ENCODE assay signal across 13 cellular contexts in the genomic region with DNA sequence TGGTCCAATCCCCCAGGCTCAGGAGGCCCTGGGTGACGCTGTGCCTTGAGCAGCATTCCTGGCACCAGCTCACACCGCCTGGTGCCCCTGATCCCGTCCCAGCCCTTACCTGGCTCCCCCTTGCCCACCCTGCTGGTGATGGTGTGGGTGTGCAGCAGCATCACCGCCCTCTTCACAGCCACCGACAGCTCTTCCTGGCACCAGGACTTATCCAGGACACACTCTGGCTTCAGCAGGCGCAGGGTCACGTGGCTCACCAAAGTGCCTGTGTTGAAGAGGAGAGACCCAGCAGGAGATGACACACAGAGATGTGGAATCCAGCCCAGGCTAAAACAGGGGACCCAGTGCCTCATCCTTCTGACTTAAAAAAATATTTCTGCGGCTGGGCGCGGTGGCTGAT. TPM values are rescaled to one million over a fixed set of nuclear protein-coding genes. Genes with fewer than 3 reads are reported as not detected.
DNase-seq lines count a peak whose midpoint lies in the region; ATAC-seq and TF ChIP-seq lines count a peak whose summit lies in the region.
"Had no signal": no experiment of that assay in that cellular context is flagged by ENCODE, and none has a peak within 500 bp of the region (broad histone marks: within the 10 kb centered on the region; RNA-seq: fewer than 3 reads in every experiment).

No MANE protein-coding gene starts in this region.

- H3K27me3 Mint-ChIP-seq in chondrocyte (ENCODE audit: low read depth): no peaks in the 10 kb centered on the region
- H3K27me3 Mint-ChIP-seq: CD4-positive, alpha-beta memory T cell; IgD-negative memory B cell had no signal

- H4K20me1 ChIP-seq in HCT116 (ENCODE audit: insufficient read depth): no peaks in the 10 kb centered on the region

- no peak overlapping the region for H3K27ac ChIP-seq in HCT116 (ENCODE audit: low read depth, low read length)
- H3K27ac ChIP-seq: C4-2B had no signal

- H3K27me3 ChIP-seq in HCT116 (ENCODE audit: insufficient read depth, low read length): no peaks in the 10 kb centered on the region
- H3K27me3 ChIP-seq: BE2C had no signal

- peak overlapping the region; percentile 60 for H3K27ac Mint-ChIP-seq in stimulated activated effector memory CD8-positive, alpha-beta T cell treated with anti-CD3 and anti-CD28 coated beads, Interleukin-12 subunit alpha, Interleukin-12 subunit beta, amount 100 ng/mL, for 72 hours
- no peak overlapping the region for H3K27ac Mint-ChIP-seq in chondrocyte (ENCODE audit: unreplicated experiment)

- CTCF ChIA-PET in HCT116 (lab: Charles Lee): no interaction called here

- H3K4me2 ChIP-seq in HCT116 (ENCODE audit: low read length): no peak overlapping the region

- in situ Hi-C loops in G401 (cut with HindIII; ENCODE audit: low sequenced_read_pairs): no loop called here

- H3K79me2 ChIP-seq in HCT116 (ENCODE audit: insufficient read depth, low read length): peaks cover 10% of the 10 kb centered on the region

- intact Hi-C loops in HCT116 (cut with micrococcal nuclease): no loop called here

- no peak overlapping the region for H2AFZ ChIP-seq in HCT116 (ENCODE audit: low read depth, low read length, poor library complexity, severe bottlenecking)

- H3K36me3 ChIP-seq in HCT116 (ENCODE audit: control insufficient read depth in 1 of 2, insufficient read depth in 2 of 2, low read length in 2 of 2): peaks cover 78 to 97% of the 10 kb centered on the region in 2 experiments; a peak in 3 of 4 replicates

- RAD21 ChIA-PET in HCT116 (lab: Charles Lee; ENCODE audit: low non-redundant PET in 1 of 2, low total read pairs in 2 of 2, uncharacterized antibody in 2 of 2, unreplicated experiment in 2 of 2): no interaction called here

- H3K9me3 Mint-ChIP-seq in stimulated activated effector memory CD8-positive, alpha-beta T cell treated with anti-CD3 and anti-CD28 coated beads, Interleukin-12 subunit alpha, Interleukin-12 subunit beta, amount 100 ng/mL, for 72 hours: no peaks in the 10 kb centered on the region
- H3K9me3 Mint-ChIP-seq in chondrocyte (ENCODE audit: low read depth): no peaks in the 10 kb centered on the region
- H3K9me3 Mint-ChIP-seq: CD4-positive, alpha-beta memory T cell; IgD-negative memory B cell had no signal

- ATAC-seq in HCT116: peak; percentile 27; the same call in 1 of the 2 replicates
- no peak for ATAC-seq in stimulated activated effector memory CD8-positive, alpha-beta T cell treated with anti-CD3 and anti-CD28 coated beads, Interleukin-12 subunit alpha, Interleukin-12 subunit beta, amount 100 ng/mL, for 72 hours
- no peak for ATAC-seq in activated CD4-positive, CD25-positive, alpha-beta regulatory T cell treated with anti-CD3 and anti-CD28 coated beads, Interleukin-2, amount 50 U/mL, for 24 hours

- POLR2A ChIA-PET in HCT116 (lab: Charles Lee): interaction anchor here (1.1 kb wide), 1 partner anchor 43 kb away, joined by 3 read pairs; a partner anchor contains a TSS

- TF ChIP-seq RAD21 in HCT116 (IDR thresholded peaks at IDR 0.05; ENCODE audit: low read depth): no peak

- no peaks in the 10 kb centered on the region for H3K9me3 ChIP-seq in HCT116 (ENCODE audit: control insufficient read depth in 1 of 2, insufficient read depth in 1 of 2, low read depth in 1 of 2, low read length in 2 of 2)
- H3K9me3 ChIP-seq: BE2C had no signal

- no peak overlapping the region for H3K4me3 ChIP-seq in HCT116 (replicated peaks in 1 of 2; ENCODE audit: low read depth in 1 of 2, low read length in 2 of 2)

- no peaks in the 10 kb centered on the region for H3K4me1 ChIP-seq in HCT116 (ENCODE audit: control insufficient read depth in 1 of 2, insufficient read depth in 2 of 2, low read length in 2 of 2)
- H3K4me1 ChIP-seq: BE2C had no signal

- DNase-seq in G401 (ENCODE audit: low spot score) (peak; percentile 79), HCT116 (ENCODE audit: low read depth, low spot score) (no peak), cerebellum (ENCODE audit: low spot score) (peak; percentile 55), chondrocyte (ENCODE audit: low spot score) (no peak), kidney tubule cell (ENCODE audit: low spot score) (no peak)
- no peak for DNase-seq in stimulated activated effector memory CD8-positive, alpha-beta T cell treated with anti-CD3 and anti-CD28 coated beads, Interleukin-12 subunit alpha, Interleukin-12 subunit beta, amount 100 ng/mL, for 72 hours (ENCODE audit: low spot score in 2 of 2)
- DNase-seq: CD4-positive, alpha-beta memory T cell; DMS79; HCEC 1CT had no signal

- TF ChIP-seq CTCF in HCT116 (IDR thresholded peaks at IDR 0.05 in 2 of 3, conservative IDR thresholded peaks at IDR 0.05 in 1 of 3; ENCODE audit: borderline replicate concordance in 1 of 3, insufficient read depth in 1 of 3, low read depth in 2 of 3, low read length in 2 of 3) (no peak), chondrocyte (IDR thresholded peaks at IDR 0.05) (no peak)

- H3K36me3 Mint-ChIP-seq in stimulated activated effector memory CD8-positive, alpha-beta T cell treated with anti-CD3 and anti-CD28 coated beads, Interleukin-12 subunit alpha, Interleukin-12 subunit beta, amount 100 ng/mL, for 72 hours: peaks cover 99% of the 10 kb centered on the region
- peaks cover 60% of the 10 kb centered on the region for H3K36me3 Mint-ChIP-seq in chondrocyte (ENCODE audit: low read depth)
- H3K36me3 Mint-ChIP-seq: IgD-negative memory B cell had no signal

- H3K9me2 ChIP-seq in HCT116 (ENCODE audit: insufficient read depth): no peaks in the 10 kb centered on the region

- TF ChIP-seq POLR2A in HCT116 (IDR thresholded peaks at IDR 0.05; ENCODE audit: borderline replicate concordance, extremely low read depth, insufficient read depth, insufficient read length): no peak

- no TSS peak for BruUV-seq in HCT116 (replicated peaks; lab: Mats Ljungman, UMichigan)

- H3K9ac ChIP-seq in HCT116 (ENCODE audit: low read length): no peak overlapping the region

- H3K4me1 Mint-ChIP-seq in stimulated activated effector memory CD8-positive, alpha-beta T cell treated with anti-CD3 and anti-CD28 coated beads, Interleukin-12 subunit alpha, Interleukin-12 subunit beta, amount 100 ng/mL, for 72 hours: peaks cover 25% of the 10 kb centered on the region
- no peaks in the 10 kb centered on the region for H3K4me1 Mint-ChIP-seq in chondrocyte (ENCODE audit: low read depth)
- H3K4me1 Mint-ChIP-seq: CD4-positive, alpha-beta memory T cell had no signal

- no peak overlapping the region for H3K4me3 Mint-ChIP-seq in stimulated activated effector memory CD8-positive, alpha-beta T cell treated with anti-CD3 and anti-CD28 coated beads, Interleukin-12 subunit alpha, Interleukin-12 subunit beta, amount 100 ng/mL, for 72 hours
- H3K4me3 Mint-ChIP-seq in chondrocyte (ENCODE audit: unreplicated experiment): no peak overlapping the region
- H3K4me3 Mint-ChIP-seq: CD4-positive, alpha-beta memory T cell; IgD-negative memory B cell had no signal

TF ChIP-seq in HCT116, 20 proteins besides CTCF, POLR2A, EP300 and RAD21:
- no peak for TF ChIP-seq CEBPB (IDR thresholded peaks at IDR 0.05; ENCODE audit: low read depth)
- TF ChIP-seq SRF (IDR thresholded peaks at IDR 0.05; ENCODE audit: low read depth): no peak

RNA-seq across cellular contexts. Expression of a gene that starts 36.2 kb away (rescaled TPM):
- total RNA-seq in G401 (2014; rRNA removed; shearing (Covaris generic)): 65.2 and 79.0 TPM in 2 replicates
- total RNA-seq in HCT116 (2021; ENCODE audit: unreplicated experiment) (184 TPM), cerebellum (73.6 TPM), chondrocyte (92.3 to 137 TPM (median 97.5 TPM) in 3 replicates)
- 94.9 and 100 TPM in 2 replicates for polyA plus RNA-seq in HCT116 (2012)

RNA-seq across cellular contexts. Expression of a gene that starts 41.8 kb away (rescaled TPM):
- total RNA-seq in G401 (2014; rRNA removed; shearing (Covaris generic)): 50.1 and 52.7 TPM in 2 replicates
- total RNA-seq in HCT116 (2021; ENCODE audit: unreplicated experiment): 57.1 TPM
- polyA plus RNA-seq in HCT116 (2012): 39.1 and 45.1 TPM in 2 replicates
- 21.5 TPM for total RNA-seq in cerebellum
- 37.2 to 49.6 TPM (median 44.4 TPM) in 3 replicates for total RNA-seq in chondrocyte

RNA-seq across cellular contexts. Expression of a gene that starts 42.6 kb away (rescaled TPM):
- 6,017 and 6,466 TPM in 2 replicates for total RNA-seq in G401 (2014; rRNA removed; shearing (Covaris generic))
- 4,123 TPM for total RNA-seq in HCT116 (2021; ENCODE audit: unreplicated experiment)
- polyA plus RNA-seq in HCT116 (2012): 6,734 and 7,674 TPM in 2 replicates
- total RNA-seq in cerebellum: 1,131 TPM
- 1,691 to 2,186 TPM (median 1,706 TPM) in 3 replicates for total RNA-seq in chondrocyte

Comparison
In these comparisons a context has a peak if more than half of its experiments do, and no peak if none do; other contexts are left out.
1. DNase-seq: peak in G401 (single experiment) and cerebellum (single experiment); none in HCT116 (single experiment), stimulated activated effector memory CD8-positive, alpha-beta T cell treated with anti-CD3 and anti-CD28 coated beads, Interleukin-12 subunit alpha, Interleukin-12 subunit beta, amount 100 ng/mL, for 72 hours (0 of 2), chondrocyte (single experiment) and kidney tubule cell (single experiment).